Comparison of ENCODE assay signal across 1 cellular context in genomic region chr20:36645998-36646397, GRCh38.
TF ChIP-seq lines count a peak whose summit lies in the region.

Gene SLA2, minus strand, starts transcription at chr20:36646196. Its CDS starts 4,861 bp downstream, at chr20:36641335.

TF ChIP-seq in SK-N-SH treated with all-trans-retinoic acid at 6 μM for 48 hours, 23 proteins besides CTCF, POLR2A, EP300 and RAD21 (continued from another document):
- no peak for TF ChIP-seq TSHZ2 (CRISPR knock-in tag; IDR thresholded peaks at IDR 0.05)
- no peak for TF ChIP-seq ZNF8 (CRISPR knock-in tag; IDR thresholded peaks at IDR 0.05)
- no peak for TF ChIP-seq ZNF70 (CRISPR knock-in tag; IDR thresholded peaks at IDR 0.05)
- no peak for TF ChIP-seq ZNF565 (CRISPR knock-in tag; conservative IDR thresholded peaks at IDR 0.05; ENCODE audit: low read depth)
- no peak for TF ChIP-seq ARNTL (CRISPR knock-in tag; IDR thresholded peaks at IDR 0.05; ENCODE audit: borderline replicate concordance, low read depth)
- TF ChIP-seq ZC3H10 (CRISPR knock-in tag; IDR thresholded peaks at IDR 0.05) = no peak
- TF ChIP-seq ZFP3 (CRISPR knock-in tag; IDR thresholded peaks at IDR 0.05) = no peak
- TF ChIP-seq SNAI2 (CRISPR knock-in tag; IDR thresholded peaks at IDR 0.05) = no peak
- TF ChIP-seq OSR1 (CRISPR knock-in tag; IDR thresholded peaks at IDR 0.05) = no peak
- TF ChIP-seq CSRNP3 (CRISPR knock-in tag; IDR thresholded peaks at IDR 0.05) = no peak
- no peak for TF ChIP-seq CREB5 (CRISPR knock-in tag; IDR thresholded peaks at IDR 0.05; ENCODE audit: low read depth)
- TF ChIP-seq PPARA (CRISPR knock-in tag; IDR thresholded peaks at IDR 0.05; ENCODE audit: borderline replicate concordance) = no peak
